1 cellular context compared by ENCODE assay signal in genomic region chr9:124767830-124768229, GRCh38.
TF ChIP-seq lines count a peak whose summit lies in the region.

No MANE protein-coding gene starts in this region.

TF ChIP-seq in GM12878, 131 proteins besides CTCF, POLR2A, EP300 and RAD21:
- TF ChIP-seq ZNF687 (IDR thresholded peaks at IDR 0.05) (no peak), PRDM15 (CRISPR knock-in tag; IDR thresholded peaks at IDR 0.05) (no peak), SREBF1 (IDR thresholded peaks at IDR 0.05; ENCODE audit: low read length) (no peak), IRF3 (IDR thresholded peaks at IDR 0.05) (no peak), WRNIP1 (IDR thresholded peaks at IDR 0.05; ENCODE audit: borderline replicate concordance, low read depth, low read length) (no peak), EGR1 (IDR thresholded peaks at IDR 0.05; ENCODE audit: borderline replicate concordance in 1 of 2, low read depth in 2 of 2, low read length in 2 of 2) (no peak), BACH1 (IDR thresholded peaks at IDR 0.05; ENCODE audit: borderline replicate concordance) (no peak), SMAD5 (IDR thresholded peaks at IDR 0.05; ENCODE audit: low read depth) (no peak), ATF7 (IDR thresholded peaks at IDR 0.05; ENCODE audit: low read depth) (no peak), CBX3 (IDR thresholded peaks at IDR 0.05; ENCODE audit: borderline replicate concordance, low read depth) (no peak), NRF1 (conservative IDR thresholded peaks at IDR 0.05; ENCODE audit: low read depth, low read length) (no peak), E4F1 (IDR thresholded peaks at IDR 0.05; ENCODE audit: borderline replicate concordance, partially characterized antibody) (no peak), PBX3 (IDR thresholded peaks at IDR 0.05; ENCODE audit: insufficient replicate concordance, low read depth, low read length) (no peak), RCOR1 (conservative IDR thresholded peaks at IDR 0.05; ENCODE audit: low read depth, low read length) (no peak), STAT3 (IDR thresholded peaks at IDR 0.05; ENCODE audit: low read depth, low read length) (no peak), ZNF622 (IDR thresholded peaks at IDR 0.05) (no peak)
TF ChIP-seq in GM12878: peak in this region for 0.
